Comparison of ENCODE assay signal across 1 cellular context in the genomic region with DNA sequence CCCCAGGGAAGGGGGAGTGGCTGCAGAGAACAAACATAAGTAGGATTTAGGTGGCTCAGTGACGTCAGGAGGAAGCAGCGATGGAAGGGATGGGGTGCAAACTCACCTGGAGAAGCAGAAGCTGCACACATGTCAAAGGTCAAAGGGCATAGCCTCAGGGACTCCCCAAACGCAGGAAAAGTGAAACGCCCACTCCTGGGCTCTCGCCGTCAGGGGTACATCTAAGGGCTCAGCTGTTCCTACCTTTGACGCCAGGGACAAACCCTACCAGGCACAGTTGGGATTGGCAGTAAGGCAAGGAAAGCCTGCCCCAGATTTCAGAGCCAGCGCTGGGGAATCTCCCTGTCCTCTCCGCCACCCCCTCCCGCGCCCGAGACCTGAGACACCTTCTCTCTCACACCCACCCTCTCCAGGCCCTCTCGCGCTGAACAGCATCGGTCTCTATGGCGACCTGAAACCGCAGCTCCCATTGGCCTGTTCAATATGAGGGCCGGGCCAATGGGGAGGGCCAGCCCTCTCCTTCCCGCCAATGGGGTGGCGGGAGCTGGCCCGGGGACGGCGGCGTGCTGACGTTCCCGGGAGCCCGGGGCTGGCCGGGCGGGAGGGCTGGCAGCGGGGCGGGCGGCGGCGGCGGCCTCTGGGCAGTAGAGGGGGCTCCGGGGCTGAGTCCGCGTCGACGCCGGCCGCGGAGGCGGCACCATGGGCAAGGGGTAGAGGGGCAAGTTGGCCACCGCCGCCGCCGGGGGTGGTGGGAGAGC.
A peak's percentile ranks its signal among the peaks of the same experiment; 100 is the strongest.
TF ChIP-seq lines count a peak whose summit lies in the region.

CCDC148 (minus strand) TSS at position 445 of the 758 bp plus-strand sequence; CDS start at position 131, 314 bp downstream.
PKP4 (plus strand) TSS at position 644 of the 758 bp plus-strand sequence. CDS start 76,233 bp downstream, outside the sequence.

TF ChIP-seq in WTC11, 78 proteins besides CTCF, POLR2A, EP300 and RAD21 (continued from another document):
- TF ChIP-seq HMGXB4 (CRISPR knock-in tag; IDR thresholded peaks at IDR 0.05) (no peak), CBFB (CRISPR knock-in tag; IDR thresholded peaks at IDR 0.05; ENCODE audit: low read depth) (no peak), ESRRA (CRISPR knock-in tag; IDR thresholded peaks at IDR 0.05; ENCODE audit: borderline replicate concordance) (no peak), NR2C2 (CRISPR knock-in tag; IDR thresholded peaks at IDR 0.05) (no peak), TP53 (CRISPR knock-in tag; IDR thresholded peaks at IDR 0.05) (no peak), PRDM15 (CRISPR knock-in tag; IDR thresholded peaks at IDR 0.05) (no peak), RELA (CRISPR knock-in tag; IDR thresholded peaks at IDR 0.05; ENCODE audit: borderline replicate concordance) (no peak), E2F5 (CRISPR knock-in tag; IDR thresholded peaks at IDR 0.05) (0 out of 2 replicates have a peak, but pooled peaks have one; percentile 27), CREB1 (CRISPR knock-in tag; IDR thresholded peaks at IDR 0.05) (no peak), ATF6 (CRISPR knock-in tag; IDR thresholded peaks at IDR 0.05) (no peak)
- TF ChIP-seq, protein P1, sequence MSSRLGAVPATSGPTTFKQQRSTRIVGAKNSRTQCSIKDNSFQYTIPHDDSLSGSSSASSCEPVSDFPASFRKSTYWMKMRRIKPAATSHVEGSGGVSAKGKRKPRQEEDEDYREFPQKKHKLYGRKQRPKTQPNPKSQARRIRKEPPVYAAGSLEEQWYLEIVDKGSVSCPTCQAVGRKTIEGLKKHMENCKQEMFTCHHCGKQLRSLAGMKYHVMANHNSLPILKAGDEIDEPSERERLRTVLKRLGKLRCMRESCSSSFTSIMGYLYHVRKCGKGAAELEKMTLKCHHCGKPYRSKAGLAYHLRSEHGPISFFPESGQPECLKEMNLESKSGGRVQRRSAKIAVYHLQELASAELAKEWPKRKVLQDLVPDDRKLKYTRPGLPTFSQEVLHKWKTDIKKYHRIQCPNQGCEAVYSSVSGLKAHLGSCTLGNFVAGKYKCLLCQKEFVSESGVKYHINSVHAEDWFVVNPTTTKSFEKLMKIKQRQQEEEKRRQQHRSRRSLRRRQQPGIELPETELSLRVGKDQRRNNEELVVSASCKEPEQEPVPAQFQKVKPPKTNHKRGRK (CRISPR knock-in tag; IDR thresholded peaks at IDR 0.05; ENCODE audit: borderline replicate concordance) = no peak
- TF ChIP-seq, protein P2, sequence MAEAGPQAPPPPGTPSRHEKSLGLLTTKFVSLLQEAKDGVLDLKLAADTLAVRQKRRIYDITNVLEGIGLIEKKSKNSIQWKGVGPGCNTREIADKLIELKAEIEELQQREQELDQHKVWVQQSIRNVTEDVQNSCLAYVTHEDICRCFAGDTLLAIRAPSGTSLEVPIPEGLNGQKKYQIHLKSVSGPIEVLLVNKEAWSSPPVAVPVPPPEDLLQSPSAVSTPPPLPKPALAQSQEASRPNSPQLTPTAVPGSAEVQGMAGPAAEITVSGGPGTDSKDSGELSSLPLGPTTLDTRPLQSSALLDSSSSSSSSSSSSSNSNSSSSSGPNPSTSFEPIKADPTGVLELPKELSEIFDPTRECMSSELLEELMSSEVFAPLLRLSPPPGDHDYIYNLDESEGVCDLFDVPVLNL (CRISPR knock-in tag; IDR thresholded peaks at IDR 0.05; ENCODE audit: borderline replicate concordance, low read depth) = no peak
- TF ChIP-seq, protein P3, sequence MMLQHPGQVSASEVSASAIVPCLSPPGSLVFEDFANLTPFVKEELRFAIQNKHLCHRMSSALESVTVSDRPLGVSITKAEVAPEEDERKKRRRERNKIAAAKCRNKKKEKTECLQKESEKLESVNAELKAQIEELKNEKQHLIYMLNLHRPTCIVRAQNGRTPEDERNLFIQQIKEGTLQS (CRISPR knock-in tag; conservative IDR thresholded peaks at IDR 0.05) = no peak
